In the genomic region with DNA sequence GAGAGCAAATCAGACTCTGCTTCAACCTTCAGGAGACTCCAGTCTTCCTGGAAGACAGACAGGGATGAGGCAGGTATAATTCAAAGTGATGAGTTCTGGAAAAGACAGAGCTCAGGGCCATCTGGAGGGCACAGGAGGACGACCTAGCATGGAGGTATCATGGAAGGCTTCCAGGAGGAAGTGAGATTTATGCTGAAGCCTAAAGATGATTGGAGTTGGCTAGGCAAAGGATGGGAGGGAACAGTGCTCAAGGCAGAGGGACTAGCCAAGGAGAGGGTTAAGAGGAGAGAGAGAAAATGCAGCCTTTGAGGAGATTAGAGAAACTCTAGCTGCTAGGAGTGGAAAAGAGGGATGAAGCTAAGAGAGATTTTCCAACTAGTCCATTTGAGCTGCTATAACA, we compare ENCODE assay signal across 5 cellular contexts.
"Had no signal": no experiment of that assay in that cellular context is flagged by ENCODE, and none has a peak within 500 bp of the region (broad histone marks: within the 10 kb centered on the region; RNA-seq: fewer than 3 reads in every experiment).

No MANE protein-coding gene starts in this region.

- H3K4me3 ChIP-seq: GM23338 had no signal

- H3K27ac Mint-ChIP-seq: GM23338 had no signal

- ATAC-seq: GM23338 had no signal

- H3K4me1 Mint-ChIP-seq: GM23338, H9 had no signal

- DNase-seq: H9, HCEC 1CT, IMR-90, KBM-7 had no signal

- H3K9me3 Mint-ChIP-seq: GM23338, H9 had no signal

- H3K4me3 Mint-ChIP-seq: GM23338, H9 had no signal
